18 cellular contexts compared by ENCODE assay signal in genomic region chr17:10029129-10029528, GRCh38.
"Had no signal": no experiment of that assay in that cellular context is flagged by ENCODE, and none has a peak within 500 bp of the region (broad histone marks: within the 10 kb centered on the region; RNA-seq: fewer than 3 reads in every experiment).

No MANE protein-coding gene starts in this region.

- H3K4me1 ChIP-seq: psoas muscle, right lobe of liver had no signal

- H3K4me3 ChIP-seq: esophagus muscularis mucosa, gastrocnemius medialis, heart right ventricle, psoas muscle, right lobe of liver, spleen, tibial artery had no signal

- H3K9me3 ChIP-seq: esophagus muscularis mucosa, gastrocnemius medialis, heart right ventricle, psoas muscle, right lobe of liver, spleen, tibial artery had no signal

- H3K27me3 ChIP-seq: esophagus muscularis mucosa, gastrocnemius medialis, heart right ventricle, right lobe of liver, spleen had no signal

- DNase-seq: cortex of kidney; effector memory CD8-positive, alpha-beta T cell; gastrocnemius medialis; heart right ventricle; kidney; left ventricle myocardium superior; naive thymus-derived CD4-positive, alpha-beta T cell; nephron progenitor cell; psoas muscle; retina; right lobe of liver; spleen; stimulated activated CD4-positive, alpha-beta T cell treated with anti-CD3 and anti-CD28 coated beads, Interleukin-15, amount 100 ng/mL, for 24 hours; stimulated activated CD4-positive, alpha-beta T cell treated with anti-CD3 and anti-CD28 coated beads, Interleukin-1b, Interleukin-23, amount 100 ng/mL, for 48 hours; stimulated activated CD4-positive, alpha-beta T cell treated with anti-CD3 and anti-CD28 coated beads, Interleukin-4, amount 100 ng/mL, for 24 hours had no signal

- H3K27ac ChIP-seq: epithelial cell of prostate, esophagus muscularis mucosa, gastrocnemius medialis, psoas muscle, right lobe of liver, tibial artery had no signal

- H3K36me3 ChIP-seq: gastrocnemius medialis, right lobe of liver, tibial artery had no signal
